ENCODE assay signal across 13 cellular contexts in the genomic region with DNA sequence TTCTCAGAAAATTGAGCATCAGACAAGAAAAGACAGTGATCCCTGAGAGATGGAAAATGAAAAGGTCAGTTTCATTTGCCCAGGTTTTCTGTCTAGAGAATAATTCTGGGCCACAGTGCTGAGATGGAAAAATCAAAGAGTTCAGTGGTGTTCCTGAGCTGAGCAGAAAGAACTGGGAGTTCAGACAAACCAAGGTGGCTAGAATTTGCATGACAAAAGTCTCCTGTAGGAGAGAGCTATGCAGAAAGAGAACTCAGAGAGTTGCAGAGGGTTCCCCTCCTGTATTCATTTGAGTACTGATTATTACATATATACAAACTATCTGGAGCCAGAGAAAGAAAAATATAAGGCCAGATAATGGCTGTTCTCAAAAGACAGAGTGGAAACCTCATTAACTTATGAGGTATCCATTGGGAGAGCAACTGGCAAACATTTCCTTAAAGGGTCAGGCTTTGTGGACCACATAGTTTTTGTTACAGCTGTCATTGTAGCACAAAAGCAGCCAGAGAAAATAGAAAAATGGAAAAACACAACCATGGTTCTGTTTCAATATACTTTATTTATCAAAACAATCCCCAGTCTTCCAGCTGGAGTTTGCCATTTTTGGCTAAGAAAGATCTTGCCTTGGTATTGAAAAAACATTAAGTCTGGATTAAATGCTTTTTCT.
"Had no signal": no experiment of that assay in that cellular context is flagged by ENCODE, and none has a peak within 500 bp of the region (broad histone marks: within the 10 kb centered on the region; RNA-seq: fewer than 3 reads in every experiment).

No MANE protein-coding gene starts in this region.

- FAIRE-seq: bronchial epithelial cell, urothelium cell line had no signal

- H3K36me3 ChIP-seq: thyroid gland had no signal

- DNase-seq: activated CD4-positive, alpha-beta T cell treated with anti-CD3 and anti-CD28 coated beads, Interleukin-2, amount 10 ng/mL, durations not matched to agents 7 days and 5 days; activated CD8-positive, alpha-beta memory T cell treated with anti-CD3 and anti-CD28 coated beads, Interleukin-2, amount 50 U/mL, for 48 hours; activated gamma-delta T cell treated with Interleukin-2 at 50 U/mL for 16 hours; amygdala; dermis blood vessel endothelial cell; naive B cell; posterior cingulate gyrus; retina; T-helper 2 cell; thyroid gland had no signal

- H3K27ac ChIP-seq: hepatocyte, thyroid gland had no signal

- H3K27me3 ChIP-seq: hepatocyte, thyroid gland had no signal

- H3K9me3 ChIP-seq: thyroid gland had no signal

- H3K4me1 ChIP-seq: thyroid gland had no signal

- H3K4me3 ChIP-seq: hepatocyte, thyroid gland had no signal
